Comparison of ENCODE assay signal across 1 cellular context in genomic region chr20:17843246-17844132, GRCh38.
TF ChIP-seq lines count a peak whose summit lies in the region.

No MANE protein-coding gene starts in this region.

TF ChIP-seq in HepG2, 621 proteins besides CTCF, POLR2A, EP300 and RAD21 (continued from another document and continues in another):
- TF ChIP-seq, protein P1, sequence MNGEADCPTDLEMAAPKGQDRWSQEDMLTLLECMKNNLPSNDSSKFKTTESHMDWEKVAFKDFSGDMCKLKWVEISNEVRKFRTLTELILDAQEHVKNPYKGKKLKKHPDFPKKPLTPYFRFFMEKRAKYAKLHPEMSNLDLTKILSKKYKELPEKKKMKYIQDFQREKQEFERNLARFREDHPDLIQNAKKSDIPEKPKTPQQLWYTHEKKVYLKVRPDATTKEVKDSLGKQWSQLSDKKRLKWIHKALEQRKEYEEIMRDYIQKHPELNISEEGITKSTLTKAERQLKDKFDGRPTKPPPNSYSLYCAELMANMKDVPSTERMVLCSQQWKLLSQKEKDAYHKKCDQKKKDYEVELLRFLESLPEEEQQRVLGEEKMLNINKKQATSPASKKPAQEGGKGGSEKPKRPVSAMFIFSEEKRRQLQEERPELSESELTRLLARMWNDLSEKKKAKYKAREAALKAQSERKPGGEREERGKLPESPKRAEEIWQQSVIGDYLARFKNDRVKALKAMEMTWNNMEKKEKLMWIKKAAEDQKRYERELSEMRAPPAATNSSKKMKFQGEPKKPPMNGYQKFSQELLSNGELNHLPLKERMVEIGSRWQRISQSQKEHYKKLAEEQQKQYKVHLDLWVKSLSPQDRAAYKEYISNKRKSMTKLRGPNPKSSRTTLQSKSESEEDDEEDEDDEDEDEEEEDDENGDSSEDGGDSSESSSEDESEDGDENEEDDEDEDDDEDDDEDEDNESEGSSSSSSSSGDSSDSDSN (CRISPR knock-in tag; IDR thresholded peaks at IDR 0.05), result peak; percentile 41; the same call in 1 of the 2 replicates
- TF ChIP-seq ZNF713 (CRISPR knock-in tag; IDR thresholded peaks at IDR 0.05) (0 out of 2 replicates have a peak, but pooled peaks have one; percentile 38), REXO4 (CRISPR knock-in tag; IDR thresholded peaks at IDR 0.05; ENCODE audit: borderline replicate concordance) (no peak), ZIK1 (CRISPR knock-in tag; IDR thresholded peaks at IDR 0.05; ENCODE audit: borderline replicate concordance, low read depth) (no peak), ZNF274 (CRISPR knock-in tag; IDR thresholded peaks at IDR 0.05) (peak; percentile 54; the same call in 1 of the 2 replicates), CCDC6 (CRISPR knock-in tag; IDR thresholded peaks at IDR 0.05) (peak; percentile 23; the same call in 1 of the 2 replicates), KDM5B (CRISPR knock-in tag; IDR thresholded peaks at IDR 0.05; ENCODE audit: borderline replicate concordance) (peak; percentile 43; the same call in 1 of the 2 replicates), ZNF737 (CRISPR knock-in tag; IDR thresholded peaks at IDR 0.05; ENCODE audit: borderline replicate concordance) (0 out of 2 replicates have a peak, but pooled peaks have one; percentile 25), HOXA7 (CRISPR knock-in tag; IDR thresholded peaks at IDR 0.05) (no peak), HNRNPLL (IDR thresholded peaks at IDR 0.05; ENCODE audit: low read depth, low read length, poor library complexity, severe bottlenecking) (peak; percentile 28), ZNF644 (CRISPR knock-in tag; IDR thresholded peaks at IDR 0.05; ENCODE audit: low read depth) (0 out of 2 replicates have a peak, but pooled peaks have one; percentile 2), HDAC2 (CRISPR knock-in tag; IDR thresholded peaks at IDR 0.05) (0 out of 2 replicates have a peak, but pooled peaks have one; percentile 13), ZNF75D (CRISPR knock-in tag; IDR thresholded peaks at IDR 0.05; ENCODE audit: borderline replicate concordance) (no peak), CSRNP1 (CRISPR knock-in tag; IDR thresholded peaks at IDR 0.05) (0 out of 2 replicates have a peak, but pooled peaks have one; percentile 50), RXRB (CRISPR knock-in tag; IDR thresholded peaks at IDR 0.05; ENCODE audit: borderline replicate concordance) (0 out of 2 replicates have a peak, but pooled peaks have one; percentile 10), ZFX (CRISPR knock-in tag; IDR thresholded peaks at IDR 0.05; ENCODE audit: low read depth) (0 out of 2 replicates have a peak, but pooled peaks have one; percentile 25), ZBTB21 (CRISPR knock-in tag; IDR thresholded peaks at IDR 0.05) (peak; percentile 38; the same call in 1 of the 2 replicates), ZNF260 (CRISPR knock-in tag; IDR thresholded peaks at IDR 0.05; ENCODE audit: borderline replicate concordance, low read depth) (no peak), BRD4 (CRISPR knock-in tag; IDR thresholded peaks at IDR 0.05) (0 out of 2 replicates have a peak, but pooled peaks have one; percentile 44), ZFP91 (CRISPR knock-in tag; IDR thresholded peaks at IDR 0.05; ENCODE audit: borderline replicate concordance) (peak; percentile 64; the same call in 1 of the 2 replicates), FOXA3 (CRISPR knock-in tag; IDR thresholded peaks at IDR 0.05) (no peak), HOMEZ (CRISPR knock-in tag; IDR thresholded peaks at IDR 0.05; ENCODE audit: low read depth) (no peak), ZNF292 (CRISPR knock-in tag; IDR thresholded peaks at IDR 0.05; ENCODE audit: borderline replicate concordance, low read depth) (peak; percentile 30; the same call in 1 of the 2 replicates), HIVEP1 (CRISPR knock-in tag; IDR thresholded peaks at IDR 0.05) (no peak), ZNF225 (CRISPR knock-in tag; IDR thresholded peaks at IDR 0.05) (0 out of 2 replicates have a peak, but pooled peaks have one; percentile 21), NRL (CRISPR knock-in tag; IDR thresholded peaks at IDR 0.05; ENCODE audit: borderline replicate concordance) (peak; percentile 65; the same call in 1 of the 2 replicates), ADNP (CRISPR knock-in tag; IDR thresholded peaks at IDR 0.05) (no peak), ZNF883 (CRISPR knock-in tag; IDR thresholded peaks at IDR 0.05; ENCODE audit: not compliant biosample characterization) (peak; percentile 38), DBP (CRISPR knock-in tag; IDR thresholded peaks at IDR 0.05; ENCODE audit: not compliant biosample characterization) (peak; percentile 99), ZMYM3 (CRISPR knock-in tag; IDR thresholded peaks at IDR 0.05) (peak; percentile 25; the same call in 1 of the 2 replicates), ZBTB7A (CRISPR knock-in tag; IDR thresholded peaks at IDR 0.05) (0 out of 2 replicates have a peak, but pooled peaks have one; percentile 16)
- TF ChIP-seq, protein P2, sequence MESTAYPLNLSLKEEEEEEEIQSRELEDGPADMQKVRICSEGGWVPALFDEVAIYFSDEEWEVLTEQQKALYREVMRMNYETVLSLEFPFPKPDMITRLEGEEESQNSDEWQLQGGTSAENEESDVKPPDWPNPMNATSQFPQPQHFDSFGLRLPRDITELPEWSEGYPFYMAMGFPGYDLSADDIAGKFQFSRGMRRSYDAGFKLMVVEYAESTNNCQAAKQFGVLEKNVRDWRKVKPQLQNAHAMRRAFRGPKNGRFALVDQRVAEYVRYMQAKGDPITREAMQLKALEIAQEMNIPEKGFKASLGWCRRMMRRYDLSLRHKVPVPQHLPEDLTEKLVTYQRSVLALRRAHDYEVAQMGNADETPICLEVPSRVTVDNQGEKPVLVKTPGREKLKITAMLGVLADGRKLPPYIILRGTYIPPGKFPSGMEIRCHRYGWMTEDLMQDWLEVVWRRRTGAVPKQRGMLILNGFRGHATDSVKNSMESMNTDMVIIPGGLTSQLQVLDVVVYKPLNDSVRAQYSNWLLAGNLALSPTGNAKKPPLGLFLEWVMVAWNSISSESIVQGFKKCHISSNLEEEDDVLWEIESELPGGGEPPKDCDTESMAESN (CRISPR knock-in tag; conservative IDR thresholded peaks at IDR 0.05), result 0 out of 2 replicates have a peak, but pooled peaks have one; percentile 25
- TF ChIP-seq, protein P3, sequence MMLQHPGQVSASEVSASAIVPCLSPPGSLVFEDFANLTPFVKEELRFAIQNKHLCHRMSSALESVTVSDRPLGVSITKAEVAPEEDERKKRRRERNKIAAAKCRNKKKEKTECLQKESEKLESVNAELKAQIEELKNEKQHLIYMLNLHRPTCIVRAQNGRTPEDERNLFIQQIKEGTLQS (CRISPR knock-in tag; IDR thresholded peaks at IDR 0.05), result no peak
- TF ChIP-seq, protein P4, sequence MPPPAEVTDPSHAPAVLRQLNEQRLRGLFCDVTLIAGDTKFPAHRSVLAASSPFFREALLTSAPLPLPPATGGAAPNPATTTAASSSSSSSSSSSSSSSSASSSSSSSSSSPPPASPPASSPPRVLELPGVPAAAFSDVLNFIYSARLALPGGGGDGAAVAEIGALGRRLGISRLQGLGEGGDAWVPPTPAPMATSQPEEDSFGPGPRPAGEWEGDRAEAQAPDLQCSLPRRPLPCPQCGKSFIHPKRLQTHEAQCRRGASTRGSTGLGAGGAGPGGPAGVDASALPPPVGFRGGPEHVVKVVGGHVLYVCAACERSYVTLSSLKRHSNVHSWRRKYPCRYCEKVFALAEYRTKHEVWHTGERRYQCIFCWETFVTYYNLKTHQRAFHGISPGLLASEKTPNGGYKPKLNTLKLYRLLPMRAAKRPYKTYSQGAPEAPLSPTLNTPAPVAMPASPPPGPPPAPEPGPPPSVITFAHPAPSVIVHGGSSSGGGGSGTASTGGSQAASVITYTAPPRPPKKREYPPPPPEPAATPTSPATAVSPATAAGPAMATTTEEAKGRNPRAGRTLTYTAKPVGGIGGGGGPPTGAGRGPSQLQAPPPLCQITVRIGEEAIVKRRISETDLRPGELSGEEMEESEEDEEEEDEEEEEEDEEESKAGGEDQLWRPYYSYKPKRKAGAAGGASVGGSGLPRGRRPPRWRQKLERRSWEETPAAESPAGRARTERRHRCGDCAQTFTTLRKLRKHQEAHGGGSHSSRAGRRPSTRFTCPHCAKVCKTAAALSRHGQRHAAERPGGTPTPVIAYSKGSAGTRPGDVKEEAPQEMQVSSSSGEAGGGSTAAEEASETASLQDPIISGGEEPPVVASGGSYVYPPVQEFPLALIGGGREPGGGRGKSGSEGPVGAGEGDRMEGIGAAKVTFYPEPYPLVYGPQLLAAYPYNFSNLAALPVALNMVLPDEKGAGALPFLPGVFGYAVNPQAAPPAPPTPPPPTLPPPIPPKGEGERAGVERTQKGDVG (CRISPR knock-in tag; IDR thresholded peaks at IDR 0.05; ENCODE audit: borderline replicate concordance), result 0 out of 2 replicates have a peak, but pooled peaks have one; percentile 60
